Comparison of ENCODE assay signal across 11 cellular contexts in the genomic region with DNA sequence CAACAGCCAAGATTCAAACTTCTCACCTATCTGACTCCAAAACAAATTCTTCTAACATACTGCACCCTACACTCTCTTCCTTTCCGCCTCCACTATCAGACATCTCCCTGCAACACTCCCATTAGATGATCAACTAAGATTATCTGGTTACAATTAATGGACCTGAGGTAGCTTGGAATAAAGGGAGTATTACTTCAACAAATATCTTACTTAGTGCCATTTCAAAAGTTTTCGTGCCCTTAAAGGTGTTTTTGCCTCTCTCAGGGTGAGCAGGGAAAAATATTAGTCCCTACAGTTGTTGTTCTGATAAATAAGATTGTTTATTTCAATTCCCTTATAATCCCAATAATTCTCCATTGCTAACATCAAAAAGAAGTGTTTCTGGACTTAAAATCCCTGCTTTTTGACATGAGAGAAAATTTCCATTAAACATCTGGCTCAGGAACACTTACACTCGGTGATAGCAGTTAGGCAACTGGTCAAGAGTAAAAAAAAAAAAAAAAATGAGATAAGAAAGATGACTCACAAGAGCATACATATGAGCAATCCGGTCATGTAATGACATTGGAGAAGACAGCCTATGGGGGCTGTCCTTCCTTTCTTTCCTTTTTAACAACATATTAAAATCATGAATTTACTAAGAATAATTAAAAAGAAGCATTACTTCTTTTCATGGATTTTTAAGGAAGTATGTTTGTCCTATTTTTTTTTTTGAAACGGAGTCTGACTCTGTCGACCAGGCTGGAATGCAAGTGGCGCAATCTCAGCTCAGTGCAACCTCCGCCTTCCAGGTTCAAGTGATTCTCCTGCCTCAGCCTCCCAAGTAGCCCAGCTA. TPM values are rescaled to one million over a fixed set of nuclear protein-coding genes. Genes with fewer than 3 reads are reported as not detected.
DNase-seq lines count a peak whose midpoint lies in the region; ATAC-seq and TF ChIP-seq lines count a peak whose summit lies in the region.
"Had no signal": no experiment of that assay in that cellular context is flagged by ENCODE, and none has a peak within 500 bp of the region (broad histone marks: within the 10 kb centered on the region; RNA-seq: fewer than 3 reads in every experiment).

No MANE protein-coding gene starts in this region.

- peak; percentile 52 for DNase-seq in AG04450 (ENCODE audit: low read depth, low spot score)
- peak; percentile 57 for DNase-seq in HS-5 (ENCODE audit: low read depth)
- DNase-seq in amniotic epithelial cell (ENCODE audit: low read depth), result peak; percentile 92
- no peak for DNase-seq in left lobe of liver (ENCODE audit: low spot score)
- DNase-seq in activated effector memory CD4-positive, alpha-beta T cell treated with anti-CD3 and anti-CD28 coated beads, Interleukin-2, amount 50 U/mL, for 16 hours, result no peak
- DNase-seq in stimulated activated CD4-positive, alpha-beta T cell treated with anti-CD3 and anti-CD28 coated beads, Interleukin-4, amount 100 ng/mL, for 4 hours, result no peak
- no peak for DNase-seq in Calu3
- DNase-seq: substantia nigra had no signal

- H3K36me3 Mint-ChIP-seq in Calu3 (ENCODE audit: insufficient read depth, unreplicated experiment), result peaks cover 6% of the 10 kb centered on the region

- no peak for TF ChIP-seq CTCF in AG04450 (IDR thresholded peaks at IDR 0.05; ENCODE audit: low read depth, low read length)
- TF ChIP-seq CTCF in Calu3 (IDR thresholded peaks at IDR 0.05; ENCODE audit: unreplicated experiment), result no peak

- CTCF ChIA-PET in AG04450 (lab: Charles Lee), result interaction anchor here (0.6 to 1.2 kb wide), 3 partner anchors 13 to 148 kb away, joined by 3 to 7 read pairs (median 5); no protein-coding TSS in a partner anchor
- CTCF ChIA-PET in Calu3 (lab: Charles Lee), result no interaction called here

- no peaks in the 10 kb centered on the region for H3K27me3 Mint-ChIP-seq in Calu3 (ENCODE audit: unreplicated experiment)

- H3K27me3 ChIP-seq in AG04450 (ENCODE audit: control insufficient read depth, insufficient read depth, low read length), result no peaks in the 10 kb centered on the region

- no peak overlapping the region for H3K27ac Mint-ChIP-seq in Calu3 (ENCODE audit: unreplicated experiment)

- no peaks in the 10 kb centered on the region for H3K9me3 Mint-ChIP-seq in Calu3 (ENCODE audit: low read depth, unreplicated experiment)

- intact Hi-C loops in Calu3 (cut with micrococcal nuclease; ENCODE audit: unreplicated experiment), result no loop called here

- H3K27ac ChIP-seq in AG04450 (ENCODE audit: low read depth, low read length), result peak overlapping the region; percentile 54
- H3K27ac ChIP-seq: parathyroid adenoma, VCaP had no signal

- POLR2A ChIA-PET in AG04450 (lab: Yijun Ruan, JAX), result no interaction called here

- no peaks in the 10 kb centered on the region for H3K9me3 ChIP-seq in AG04450 (ENCODE audit: control insufficient read depth, insufficient read depth, low read length)

- H3K4me1 Mint-ChIP-seq in Calu3 (ENCODE audit: low read depth, unreplicated experiment), result peaks cover 8% of the 10 kb centered on the region

- BruUV-seq in Calu3 (replicated peaks; lab: Mats Ljungman, UMichigan), result no TSS peak

- ATAC-seq in left lobe of liver (peak; percentile 88), HG03439 (IDR thresholded peaks at IDR 0.05; ENCODE audit: unreplicated experiment) (no peak)

- no peak overlapping the region for H3K4me3 Mint-ChIP-seq in Calu3 (ENCODE audit: low read depth, unreplicated experiment)

- H3K4me3 ChIP-seq in AG04450 (ENCODE audit: low read depth, low read length), result no peak overlapping the region

RNA-seq across cellular contexts. Expression of a gene that starts 7.6 kb away (rescaled TPM):
- 6.3 and 12.2 TPM in 2 replicates for polyA plus RNA-seq in AG04450 (2011; rRNA removed)
- 12.0 and 26.6 TPM in 2 replicates for polyA minus RNA-seq in AG04450 (2011; rRNA and poly(A)+ RNA removed)
- 5.7 TPM for total RNA-seq in left lobe of liver
- total RNA-seq in Calu3 (2022), result 9.6 and 9.9 TPM in 2 replicates

RNA-seq across cellular contexts. Expression of a gene that starts 45.4 kb away (rescaled TPM):
- polyA plus RNA-seq in AG04450 (2011; rRNA removed), result 15.0 and 18.0 TPM in 2 replicates
- 15.9 and 18.2 TPM in 2 replicates for polyA minus RNA-seq in AG04450 (2011; rRNA and poly(A)+ RNA removed)
- 6.5 TPM for total RNA-seq in left lobe of liver
- 12.1 and 14.9 TPM in 2 replicates for total RNA-seq in Calu3 (2022)

Comparison
In these comparisons a context has a peak if more than half of its experiments do, and no peak if none do; other contexts are left out.
1. DNase-seq: peak in AG04450 (single experiment), HS-5 (single experiment) and amniotic epithelial cell (single experiment); none in left lobe of liver (single experiment), activated effector memory CD4-positive, alpha-beta T cell treated with anti-CD3 and anti-CD28 coated beads, Interleukin-2, amount 50 U/mL, for 16 hours (single experiment), stimulated activated CD4-positive, alpha-beta T cell treated with anti-CD3 and anti-CD28 coated beads, Interleukin-4, amount 100 ng/mL, for 4 hours (0 of 2) and Calu3 (single experiment).